Comparison of ENCODE assay signal across 8 cellular contexts in genomic region chr12:132908145-132909029, GRCh38. TPM values are rescaled to one million over a fixed set of nuclear protein-coding genes. Genes with fewer than 3 reads are reported as not detected.
DNase-seq lines count a peak whose midpoint lies in the region; ATAC-seq and TF ChIP-seq lines count a peak whose summit lies in the region.

No MANE protein-coding gene starts in this region.

- no peak overlapping the region for H2AK5ac ChIP-seq in IMR-90 (ENCODE audit: low read depth, low read length)

- no peaks in the 10 kb centered on the region for H3K79me1 ChIP-seq in IMR-90 (ENCODE audit: low read depth in 1 of 2, low read length in 2 of 2)

- TF ChIP-seq RAD21 in IMR-90 (IDR thresholded peaks at IDR 0.05; ENCODE audit: low read length) = no peak

- intact Hi-C loops in Caco-2 (cut with micrococcal nuclease; ENCODE audit: unreplicated experiment) (loop anchor here (2.0 kb wide), 1 partner anchor 22 kb away; the partner anchor contains the start of gene CHFR), IMR-90 (cut with micrococcal nuclease) (no loop called here), left cardiac atrium (cut with DNase I) (no loop called here), posterior cingulate gyrus (cut with DNase I) (no loop called here), transverse colon (cut with DNase I; ENCODE audit: low total_unique reads) (no loop called here)

- no peaks in the 10 kb centered on the region for H3K27me3 Mint-ChIP-seq in Caco-2 (ENCODE audit: insufficient read depth, unreplicated experiment)
- H3K27me3 Mint-ChIP-seq in T-helper 1 cell treated with Interleukin-12 subunit alpha and Interleukin-12 subunit beta and Interleukin-4 antibody, amounts not matched to agents 30 μg/mL and 1 μg/mL, for 36 hours (ENCODE audit: low read depth) = peaks cover 18% of the 10 kb centered on the region

- H3K4me2 ChIP-seq in IMR-90 (ENCODE audit: low read depth, low read length) = peak overlapping the region; percentile 83

- peak overlapping the region; percentile 76 for H3K9ac ChIP-seq in IMR-90 (ENCODE audit: low read depth, low read length)

- H3K4ac ChIP-seq in IMR-90 (ENCODE audit: low read depth, low read length) = peak overlapping the region; percentile 24

- no peak for TF ChIP-seq POLR2A in IMR-90 (IDR thresholded peaks at IDR 0.05; ENCODE audit: low read depth, low read length)
- peak; percentile 21 for TF ChIP-seq POLR2A in transverse colon (IDR thresholded peaks at IDR 0.05)

- no peaks in the 10 kb centered on the region for H3K36me3 ChIP-seq in Caco-2 (ENCODE audit: control insufficient read depth, insufficient read depth, low read length)
- no peaks in the 10 kb centered on the region for H3K36me3 ChIP-seq in IMR-90 (ENCODE audit: control insufficient read depth, insufficient read depth, low read length)
- H3K36me3 ChIP-seq in transverse colon = no peaks in the 10 kb centered on the region

- ATAC-seq in GM21390 (IDR thresholded peaks at IDR 0.05; ENCODE audit: unreplicated experiment) (peak; percentile 90), IMR-90 (ENCODE audit: low read depth) (peak; percentile 93), left cardiac atrium (peak; percentile 96 to 98)

- dilution Hi-C loops in IMR-90 (cut with HindIII; ENCODE audit: low sequenced_read_pairs, unreplicated experiment) = no loop called here

- no peak overlapping the region for H4K5ac ChIP-seq in IMR-90 (ENCODE audit: low read depth, low read length)

- no peaks in the 10 kb centered on the region for H4K20me1 ChIP-seq in IMR-90 (ENCODE audit: insufficient read depth, low read length)

- H3K4me3 Mint-ChIP-seq in Caco-2 (ENCODE audit: unreplicated experiment) = peak overlapping the region; percentile 73
- H3K4me3 Mint-ChIP-seq in T-helper 1 cell treated with Interleukin-12 subunit alpha and Interleukin-12 subunit beta and Interleukin-4 antibody, amounts not matched to agents 30 μg/mL and 1 μg/mL, for 36 hours = peak overlapping the region; percentile 86

- H3K27me3 ChIP-seq in Caco-2 (replicated peaks; ENCODE audit: control insufficient read depth, insufficient read depth, low read length) = no peaks in the 10 kb centered on the region
- H3K27me3 ChIP-seq in IMR-90 (ENCODE audit: control insufficient read depth, insufficient read depth, low read length) = no peaks in the 10 kb centered on the region
- H3K27me3 ChIP-seq in transverse colon = peaks cover 30% of the 10 kb centered on the region

- H3K18ac ChIP-seq in IMR-90 (ENCODE audit: low read depth, low read length) = no peak overlapping the region

- H3K27ac ChIP-seq in IMR-90 (ENCODE audit: insufficient read depth, low read length) (peak overlapping the region; percentile 47), transverse colon (peak overlapping the region; percentile 80 to 94 (median 88))

- no peak overlapping the region for H4K91ac ChIP-seq in IMR-90 (ENCODE audit: insufficient read depth, low read depth, low read length)

- CTCF ChIA-PET in Caco-2 (lab: Charles Lee) = no interaction called here
- CTCF ChIA-PET in IMR-90 (lab: Yijun Ruan, JAX) = no interaction called here

- H3K9me1 ChIP-seq in IMR-90 (ENCODE audit: insufficient read depth, low read length) = no peaks in the 10 kb centered on the region

- DNase-seq in Caco-2 = peak; percentile 91 to 95
- peak; percentile 94 for DNase-seq in IMR-90
- peak; percentile 30 to 98 (median 92) for DNase-seq in amygdala (lab: John Stamatoyannopoulos, UW)
- DNase-seq in left cardiac atrium = peak; percentile 98
- peak; percentile 94 to 100 (median 97) for DNase-seq in posterior cingulate gyrus
- DNase-seq in transverse colon = peak; percentile 97

- H3K4me1 ChIP-seq in Caco-2 = no peaks in the 10 kb centered on the region
- H3K4me1 ChIP-seq in IMR-90 (ENCODE audit: control insufficient read depth, insufficient read depth, low read length) = no peaks in the 10 kb centered on the region
- H3K4me1 ChIP-seq in transverse colon = peaks cover 0 to 19% (median 12%) of the 10 kb centered on the region in 4 donors

- peak overlapping the region; percentile 4 for H2BK5ac ChIP-seq in IMR-90 (ENCODE audit: low read depth, low read length, poor library complexity, severe bottlenecking)

- H3K9me3 ChIP-seq in Caco-2 = peaks cover 16% of the 10 kb centered on the region
- peaks cover 9% of the 10 kb centered on the region for H3K9me3 ChIP-seq in IMR-90 (ENCODE audit: control insufficient read depth, insufficient read depth, low read length)
- H3K9me3 ChIP-seq in transverse colon = peaks cover 16 to 19% of the 10 kb centered on the region in 2 donors

- H3K56ac ChIP-seq in IMR-90 (ENCODE audit: extremely low read depth, insufficient read depth, low read length) = no peak overlapping the region

- peak overlapping the region; percentile 59 to 71; a peak in 1 of 4 replicates for H4K8ac ChIP-seq in IMR-90 (ENCODE audit: low read depth in 2 of 2, low read length in 2 of 2)

- no peaks in the 10 kb centered on the region for H3K4me1 Mint-ChIP-seq in Caco-2 (ENCODE audit: low read depth, unreplicated experiment)
- H3K4me1 Mint-ChIP-seq in T-helper 1 cell treated with Interleukin-12 subunit alpha and Interleukin-12 subunit beta and Interleukin-4 antibody, amounts not matched to agents 30 μg/mL and 1 μg/mL, for 36 hours (ENCODE audit: low read depth) = peaks cover 4% of the 10 kb centered on the region

- no peak for TF ChIP-seq EP300 in transverse colon (IDR thresholded peaks at IDR 0.05; ENCODE audit: low read depth)

- peaks cover 27% of the 10 kb centered on the region for H3K9me3 Mint-ChIP-seq in Caco-2 (ENCODE audit: unreplicated experiment)
- peaks cover 27% of the 10 kb centered on the region for H3K9me3 Mint-ChIP-seq in T-helper 1 cell treated with Interleukin-12 subunit alpha and Interleukin-12 subunit beta and Interleukin-4 antibody, amounts not matched to agents 30 μg/mL and 1 μg/mL, for 36 hours

- peak overlapping the region; percentile 57 for H3K4me3 ChIP-seq in Caco-2 (ENCODE audit: low read depth, low read length)
- H3K4me3 ChIP-seq in IMR-90 (ENCODE audit: insufficient read depth, low read depth, low read length) = peak overlapping the region; percentile 80
- peak overlapping the region; percentile 55 to 67 (median 64) for H3K4me3 ChIP-seq in transverse colon

- H2BK120ac ChIP-seq in IMR-90 (ENCODE audit: low read depth, low read length) = no peak overlapping the region

- no peak overlapping the region for H2BK20ac ChIP-seq in IMR-90 (ENCODE audit: low read depth, low read length)

- peak overlapping the region; percentile 48 for H3K27ac Mint-ChIP-seq in Caco-2 (ENCODE audit: unreplicated experiment)
- H3K27ac Mint-ChIP-seq in T-helper 1 cell treated with Interleukin-12 subunit alpha and Interleukin-12 subunit beta and Interleukin-4 antibody, amounts not matched to agents 30 μg/mL and 1 μg/mL, for 36 hours = peak overlapping the region; percentile 90

- no TSS peak for BruUV-seq in Caco-2 (replicated peaks; lab: Mats Ljungman, UMichigan)
- BruUV-seq in IMR-90 (replicated peaks; lab: Mats Ljungman, UMichigan) = no TSS peak

- POLR2A ChIA-PET in Caco-2 (lab: Charles Lee) (no interaction called here), IMR-90 (lab: Charles Lee; ENCODE audit: unreplicated experiment) (no interaction called here)

- in situ Hi-C loops in IMR-90 (cut with MboI; ENCODE audit: low sequenced_read_pairs) (no loop called here), transverse colon (cut with MboI; ENCODE audit: low pct_ligation_motif_present in 1 of 4, low pct_unique_long_range_greater_than_20kb in 1 of 4, low sequenced_read_pairs in 3 of 4) (no loop called here)

- peak overlapping the region; percentile 52; the same call in 1 of the 2 replicates for H3K23ac ChIP-seq in IMR-90 (ENCODE audit: low read depth, low read length)

- peak overlapping the region; percentile 35 for H2AK9ac ChIP-seq in IMR-90 (replicated peaks; ENCODE audit: low read depth, low read length, poor library complexity)

- TF ChIP-seq CTCF in Caco-2 (IDR thresholded peaks at IDR 0.05; ENCODE audit: insufficient read depth in 1 of 2, low read depth in 1 of 2, low read length in 1 of 2, severe bottlenecking in 1 of 2, unreplicated experiment in 1 of 2) = no peak
- TF ChIP-seq CTCF in IMR-90 (conservative IDR thresholded peaks at IDR 0.05; ENCODE audit: low read depth, low read length) = no peak
- TF ChIP-seq CTCF in transverse colon (IDR thresholded peaks at IDR 0.05) = no peak

- no peak overlapping the region for H3K14ac ChIP-seq in IMR-90 (replicated peaks; ENCODE audit: low read depth, low read length)

- peaks cover 9% of the 10 kb centered on the region for H3K36me3 Mint-ChIP-seq in Caco-2 (ENCODE audit: insufficient read depth, unreplicated experiment)
- peaks cover 9% of the 10 kb centered on the region for H3K36me3 Mint-ChIP-seq in T-helper 1 cell treated with Interleukin-12 subunit alpha and Interleukin-12 subunit beta and Interleukin-4 antibody, amounts not matched to agents 30 μg/mL and 1 μg/mL, for 36 hours (ENCODE audit: low read depth)

- H2AFZ ChIP-seq in IMR-90 (replicated peaks; ENCODE audit: low read length, poor library complexity) = peak overlapping the region; percentile 99

- 3% methylated on average over 43 of the region's 85 CpGs; no CpG with 5 or more reads in 1 of the 2 experiments for WGBS in IMR-90 (ENCODE audit: extremely low coverage in 2 of 2, insufficient read length in 1 of 2), 2 experiments
- 0% methylated on average over 6 to 46 of the region's 85 CpGs for WGBS in transverse colon (ENCODE audit: low coverage in 1 of 2), 2 donors

- H2BK15ac ChIP-seq in IMR-90 (ENCODE audit: low read depth, low read length) = no peak overlapping the region

TF ChIP-seq in IMR-90, 13 proteins besides CTCF, POLR2A, EP300 and RAD21 (continues in another document):
- TF ChIP-seq CEBPB (IDR thresholded peaks at IDR 0.05; ENCODE audit: low read depth, low read length) (no peak), BHLHE40 (IDR thresholded peaks at IDR 0.05; ENCODE audit: low read depth, low read length) (no peak)

RNA-seq across cellular contexts. Expression of gene CHFR, which starts 21.0 kb away (rescaled TPM):
- 28.0 and 32.3 TPM in 2 replicates for total RNA-seq in Caco-2 (2022)
- 11.4 and 13.4 TPM in 2 replicates for total RNA-seq in IMR-90 (2012; rRNA removed)
- 29.9 and 35.3 TPM in 2 replicates for polyA plus RNA-seq in IMR-90 (2012; rRNA removed)
- 18.3 and 22.6 TPM in 2 replicates for polyA plus RNA-seq in IMR-90 (2012; cell fraction: cytosol; rRNA removed)
- 136 and 171 TPM in 2 replicates for polyA plus RNA-seq in IMR-90 (2012; cell fraction: nucleus; rRNA removed; ENCODE audit: low replicate concordance)
- total RNA-seq in left cardiac atrium = 10 to 100 TPM; 17.1 to 21.7 TPM
- 100 to 1,000 TPM in 1 of 4 donors, 10 to 100 TPM in 3; 47.7 to 132 (median 61.9) TPM for total RNA-seq in transverse colon

RNA-seq across cellular contexts. Expression of gene ZNF605, which starts 47.7 kb away (rescaled TPM):
- 7.1 and 7.5 TPM in 2 replicates for total RNA-seq in Caco-2 (2022)
- 9.9 and 11.4 TPM in 2 replicates for total RNA-seq in IMR-90 (2012; rRNA removed)
- 3.6 and 3.9 TPM in 2 replicates for polyA plus RNA-seq in IMR-90 (2012; rRNA removed)
- 0.40 and 0.49 TPM in 2 replicates for polyA plus RNA-seq in IMR-90 (2012; cell fraction: cytosol; rRNA removed)
- 6.5 and 32.0 TPM in 2 replicates for polyA plus RNA-seq in IMR-90 (2012; cell fraction: nucleus; rRNA removed; ENCODE audit: low replicate concordance)
- 10 to 100 TPM; 12.4 to 14.0 TPM for total RNA-seq in left cardiac atrium
- 10 to 100 TPM in 2 of 4 donors, 1 to 10 TPM in 2; 4.5 to 21.3 (median 10.3) TPM for total RNA-seq in transverse colon

Comparison
In these comparisons a context has a peak if more than half of its experiments do, and no peak if none do; other contexts are left out.
1. Peak in every context shown above with its lines: DNase-seq, ATAC-seq, H3K4me3 ChIP-seq and H3K27ac ChIP-seq.